Comparison of ENCODE assay signal across 8 cellular contexts in the genomic region with DNA sequence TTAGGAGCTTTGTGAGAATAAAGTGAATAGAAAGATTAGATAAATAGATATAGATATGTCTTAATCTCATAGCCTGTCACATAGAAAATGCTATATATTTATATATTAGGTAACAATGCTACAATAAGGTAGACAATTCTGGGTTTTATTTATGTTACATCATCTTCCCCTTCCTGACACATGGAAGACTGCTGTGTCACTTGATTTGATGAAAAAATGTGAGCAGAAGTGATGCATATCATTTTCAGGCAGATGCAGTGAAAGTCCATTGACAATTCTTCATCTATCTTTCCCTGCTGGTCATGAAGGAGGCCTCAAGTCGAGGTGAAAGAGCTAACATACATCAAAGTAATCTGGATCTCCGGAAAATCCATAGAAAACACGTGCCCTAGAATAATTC.
"Had no signal": no experiment of that assay in that cellular context is flagged by ENCODE, and none has a peak within 500 bp of the region (broad histone marks: within the 10 kb centered on the region; RNA-seq: fewer than 3 reads in every experiment).

No MANE protein-coding gene starts in this region.

- H3K36me3 ChIP-seq: HAP-1 had no signal

- H3K4me1 ChIP-seq: HAP-1 had no signal

- H3K9me3 Mint-ChIP-seq: HFFc6 had no signal

- ATAC-seq: HCT116 had no signal

- H3K4me3 ChIP-seq: GM23248, HAP-1 had no signal

- H3K27ac Mint-ChIP-seq: HFFc6 had no signal

- H3K4me3 Mint-ChIP-seq: HFFc6 had no signal

- H2AFZ ChIP-seq: GM23248 had no signal

- DNase-seq: GM23248, GOT3, H7, HFFc6, IMR-90 had no signal

- H3K9me3 ChIP-seq: HAP-1 had no signal

- H3K9ac ChIP-seq: GM23248 had no signal

- H3K27ac ChIP-seq: GM23248, HL-60 had no signal
